In the genomic region with DNA sequence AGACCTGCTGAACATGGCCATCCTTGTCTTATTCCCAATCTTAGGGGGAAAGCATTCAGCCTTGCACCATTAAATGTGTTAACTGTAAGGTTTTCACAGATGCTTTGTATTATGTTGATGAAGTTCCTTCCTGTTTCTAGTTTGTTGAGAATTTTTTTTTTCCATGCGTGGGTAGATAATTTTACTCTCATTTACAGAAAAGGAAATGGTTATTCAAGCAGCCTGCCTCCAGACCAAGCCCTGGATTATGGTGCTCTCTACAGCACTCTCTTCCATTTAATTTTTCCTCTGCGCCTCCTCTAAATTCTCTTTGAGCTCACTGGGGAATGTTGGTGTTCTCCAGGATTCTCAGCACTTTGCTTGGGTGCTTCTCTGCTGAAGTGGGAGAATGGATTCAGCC, we compare ENCODE assay signal across 19 cellular contexts.
"Had no signal": no experiment of that assay in that cellular context is flagged by ENCODE, and none has a peak within 500 bp of the region (broad histone marks: within the 10 kb centered on the region; RNA-seq: fewer than 3 reads in every experiment).

No MANE protein-coding gene starts in this region.

- H3K27ac ChIP-seq: ascending aorta, gastrocnemius medialis, lower lobe of right lung, ovary, right lobe of liver had no signal

- H3K36me3 Mint-ChIP-seq: type B pancreatic cell had no signal

- H3K27ac Mint-ChIP-seq: endodermal cell; stimulated activated naive CD8-positive, alpha-beta T cell treated with anti-CD3 and anti-CD28 coated beads, Interleukin-15, Interleukin-2, amounts not matched to agents 100 ng/mL and 50 ng/mL, for 24 hours; type B pancreatic cell had no signal

- H3K27me3 ChIP-seq: ascending aorta, gastrocnemius medialis, heart left ventricle, ovary, right lobe of liver had no signal

- H3K27me3 Mint-ChIP-seq: stimulated activated naive CD8-positive, alpha-beta T cell treated with anti-CD3 and anti-CD28 coated beads, Interleukin-15, Interleukin-2, amounts not matched to agents 100 ng/mL and 50 ng/mL, for 24 hours; type B pancreatic cell had no signal

- H3K4me3 ChIP-seq: ascending aorta, gastrocnemius medialis, heart left ventricle, lower lobe of right lung, ovary, right lobe of liver, smooth muscle cell had no signal

- H3K9me3 Mint-ChIP-seq: activated T-cell treated with anti-CD3 and anti-CD28 coated beads, Interleukin-2, amount 50 U/mL, for 4 hours; endodermal cell; stimulated activated naive CD8-positive, alpha-beta T cell treated with anti-CD3 and anti-CD28 coated beads, Interleukin-15, Interleukin-2, amounts not matched to agents 100 ng/mL and 50 ng/mL, for 24 hours; type B pancreatic cell had no signal

- H3K4me2 ChIP-seq: smooth muscle cell had no signal

- H3K4me1 ChIP-seq: ascending aorta, gastrocnemius medialis, lower lobe of right lung, right lobe of liver had no signal

- H3K4me3 Mint-ChIP-seq: activated T-cell treated with anti-CD3 and anti-CD28 coated beads, Interleukin-2, amount 50 U/mL, for 4 hours; endodermal cell; stimulated activated naive CD8-positive, alpha-beta T cell treated with anti-CD3 and anti-CD28 coated beads, Interleukin-15, Interleukin-2, amounts not matched to agents 100 ng/mL and 50 ng/mL, for 24 hours; type B pancreatic cell had no signal

- H3K36me3 ChIP-seq: ascending aorta, gastrocnemius medialis, heart left ventricle, lower lobe of right lung, ovary, right lobe of liver had no signal

- H3K9me3 ChIP-seq: ascending aorta, gastrocnemius medialis, heart left ventricle, lower lobe of right lung, ovary, right lobe of liver had no signal

- ATAC-seq: gastrocnemius medialis, left cardiac atrium, lower lobe of right lung had no signal

- DNase-seq: activated CD4-positive, alpha-beta T cell treated with anti-CD3 and anti-CD28 coated beads, Interleukin-2, amount 50 U/mL, for 4 hours; activated CD4-positive, CD25-positive, alpha-beta regulatory T cell treated with anti-CD3 and anti-CD28 coated beads, Interleukin-2, amount 50 U/mL, for 72 hours; activated gamma-delta T cell treated with Interleukin-2 at 50 U/mL for 16 hours; activated T-cell treated with anti-CD3 and anti-CD28 coated beads, Interleukin-2, amount 50 U/mL, for 4 hours; erythroblast; gastrocnemius medialis; heart left ventricle; left cardiac atrium; lower lobe of right lung; midbrain; ovary; right lobe of liver; stimulated activated CD4-positive, alpha-beta T cell treated with anti-CD3 and anti-CD28 coated beads, Interleukin-4, amount 100 ng/mL, for 4 hours; stimulated activated CD8-positive, alpha-beta memory T cell treated with anti-CD3 and anti-CD28 coated beads, Interleukin-4, amount 100 ng/mL, for 48 hours had no signal
